In genomic region chr10:9824546-9825164, GRCh38 we compare ENCODE assay signal across 21 cellular contexts.
DNase-seq lines count a peak whose midpoint lies in the region; ATAC-seq, FAIRE-seq and TF ChIP-seq lines count a peak whose summit lies in the region.
"Had no signal": no experiment of that assay in that cellular context is flagged by ENCODE, and none has a peak within 500 bp of the region (broad histone marks: within the 10 kb centered on the region; RNA-seq: fewer than 3 reads in every experiment).

No MANE protein-coding gene starts in this region.

- in situ Hi-C loops in ACHN (cut with HindIII; ENCODE audit: low pct_ligation_motif_present, low pct_unique_long_range_greater_than_20kb, low sequenced_read_pairs): no loop called here
- in situ Hi-C loops in GM13977 (cut with MboI; ENCODE audit: low pct_unique_long_range_greater_than_20kb, low sequenced_read_pairs, unreplicated experiment): no loop called here

- H2AFZ ChIP-seq in keratinocyte (ENCODE audit: control insufficient read depth, low read length) (peak overlapping the region; percentile 72), trophoblast cell (ENCODE audit: insufficient read depth, low read length, poor library complexity) (peak overlapping the region; percentile 78)

- peak overlapping the region; percentile 60 for H2BK120ac ChIP-seq in trophoblast cell (ENCODE audit: insufficient read depth, low read length, poor library complexity)

- H2BK12ac ChIP-seq in trophoblast cell (ENCODE audit: low read length): peak overlapping the region; percentile 91

- no peak overlapping the region for H3K23ac ChIP-seq in trophoblast cell (ENCODE audit: low read length)

- H3K27me3 ChIP-seq in keratinocyte (ENCODE audit: control insufficient read depth, extremely low read depth, insufficient read depth, low read length) (no peaks in the 10 kb centered on the region), trophoblast cell (ENCODE audit: insufficient read depth, low read length) (no peaks in the 10 kb centered on the region)

- H3K27me3 Mint-ChIP-seq in activated CD8-positive, alpha-beta T cell treated with anti-CD3 and anti-CD28 coated beads, Interleukin-2, amount 10 ng/mL, durations not matched to agents 7 days and 5 days (ENCODE audit: low read depth): no peaks in the 10 kb centered on the region
- H3K27me3 Mint-ChIP-seq: activated CD4-positive, alpha-beta memory T cell treated with anti-CD3 and anti-CD28 coated beads, Interleukin-2, amount 10 ng/mL, durations not matched to agents 7 days and 5 days; activated naive CD8-positive, alpha-beta T cell treated with anti-CD3 and anti-CD28 coated beads for 36 hours; natural killer cell treated with Interleukin-12 subunit alpha and Interleukin-12 subunit beta and Interleukin-15 and Interleukin-18, amount 100 ng/mL, for 72 hours had no signal

- no peak overlapping the region for H3K27ac Mint-ChIP-seq in activated CD8-positive, alpha-beta T cell treated with anti-CD3 and anti-CD28 coated beads, Interleukin-2, amount 10 ng/mL, durations not matched to agents 7 days and 5 days
- H3K27ac Mint-ChIP-seq: activated CD4-positive, alpha-beta memory T cell treated with anti-CD3 and anti-CD28 coated beads, Interleukin-2, amount 10 ng/mL, durations not matched to agents 7 days and 5 days; activated naive CD8-positive, alpha-beta T cell treated with anti-CD3 and anti-CD28 coated beads for 36 hours; IgD-negative memory B cell; natural killer cell treated with Interleukin-12 subunit alpha and Interleukin-12 subunit beta and Interleukin-15 and Interleukin-18, amount 100 ng/mL, for 72 hours had no signal

- H3K9me1 ChIP-seq in keratinocyte (ENCODE audit: control insufficient read depth, extremely low read depth, insufficient read depth, low read length): no peaks in the 10 kb centered on the region

- H3K27ac ChIP-seq in keratinocyte (ENCODE audit: control insufficient read depth, insufficient read depth, low read length): no peak overlapping the region
- no peak overlapping the region for H3K27ac ChIP-seq in trophoblast cell (ENCODE audit: low read depth, low read length)
- H3K27ac ChIP-seq: lower lobe of right lung, VCaP had no signal

- H3K4me1 ChIP-seq in keratinocyte (ENCODE audit: control insufficient read depth, extremely low read depth, insufficient read depth, low read length) (no peaks in the 10 kb centered on the region), trophoblast cell (ENCODE audit: control insufficient read depth in 1 of 2, insufficient read depth in 2 of 2, low read length in 2 of 2) (peaks cover 5 to 6% of the 10 kb centered on the region in 2 experiments)
- H3K4me1 ChIP-seq: HAP-1, lower lobe of right lung had no signal

- peak overlapping the region; percentile 44 for H3K14ac ChIP-seq in trophoblast cell (ENCODE audit: low read length)

- H3K4me2 ChIP-seq in keratinocyte (ENCODE audit: control insufficient read depth, extremely low read depth, insufficient read depth, low read depth, low read length) (no peak overlapping the region), trophoblast cell (ENCODE audit: low read length) (no peak overlapping the region)

- no peak for TF ChIP-seq CTCF in keratinocyte (optimal IDR thresholded peaks at IDR 0.05 in 1 of 3, IDR thresholded peaks at IDR 0.05 in 1 of 3, conservative IDR thresholded peaks at IDR 0.05 in 1 of 3; ENCODE audit: extremely low read depth in 1 of 3, insufficient read depth in 2 of 3, low read length in 3 of 3)
- no peak for TF ChIP-seq CTCF in GM13977 (IDR thresholded peaks at IDR 0.05; ENCODE audit: extremely low read depth, insufficient read depth, missing control alignments)

- TF ChIP-seq POLR2A in GM12891 (IDR thresholded peaks at IDR 0.05; ENCODE audit: low read depth, low read length): no peak

- FAIRE-seq in GM12891 (lab: Jason Lieb, UNC) (no peak), keratinocyte (lab: Jason Lieb, UNC) (no peak)

- DNase-seq in GM12891 (ENCODE audit: insufficient read length, low spot score) (no peak), NCI-H526 (lab: John Stamatoyannopoulos, UW) (peak; percentile 47 to 66), keratinocyte (ENCODE audit: low read depth, low spot score) (no peak), trophoblast cell (no peak), ACHN (no peak), SK-N-DZ (ENCODE audit: low spot score) (no peak), GM13977 (ENCODE audit: low spot score) (no peak)
- DNase-seq in activated CD8-positive, alpha-beta T cell treated with anti-CD3 and anti-CD28 coated beads, Interleukin-2, amount 10 ng/mL, durations not matched to agents 7 days and 5 days: no peak
- DNase-seq: activated CD4-positive, alpha-beta memory T cell treated with anti-CD3 and anti-CD28 coated beads, Interleukin-2, amount 10 ng/mL, durations not matched to agents 7 days and 5 days; activated naive CD8-positive, alpha-beta T cell treated with anti-CD3 and anti-CD28 coated beads for 36 hours; caudate nucleus; effector CD8-positive, alpha-beta T cell; lower lobe of right lung; NCI-H1048; NCI-H2081 treated with DMSO at 0.1 percent for 48 hours; NCI-H748 treated with DMSO at 0.1 percent for 48 hours; right cardiac atrium had no signal

- peak overlapping the region; percentile 50 for H4K91ac ChIP-seq in trophoblast cell (ENCODE audit: low read depth, low read length)

- CTCF ChIA-PET in activated CD8-positive, alpha-beta T cell treated with anti-CD3 and anti-CD28 coated beads, Interleukin-2, amount 10 ng/mL, durations not matched to agents 7 days and 5 days (lab: Charles Lee): no interaction called here

- H2BK5ac ChIP-seq in trophoblast cell (ENCODE audit: low read depth, low read length, poor library complexity): no peak overlapping the region

- no peak overlapping the region for H4K12ac ChIP-seq in trophoblast cell (ENCODE audit: low read depth, low read length)

- H2AK5ac ChIP-seq in trophoblast cell (ENCODE audit: low read length): no peak overlapping the region

- no peak overlapping the region for H4K8ac ChIP-seq in trophoblast cell (ENCODE audit: low read depth, low read length)

- no peak overlapping the region for H3K4me3 Mint-ChIP-seq in activated CD8-positive, alpha-beta T cell treated with anti-CD3 and anti-CD28 coated beads, Interleukin-2, amount 10 ng/mL, durations not matched to agents 7 days and 5 days
- H3K4me3 Mint-ChIP-seq: activated CD4-positive, alpha-beta memory T cell treated with anti-CD3 and anti-CD28 coated beads, Interleukin-2, amount 10 ng/mL, durations not matched to agents 7 days and 5 days; activated naive CD8-positive, alpha-beta T cell treated with anti-CD3 and anti-CD28 coated beads for 36 hours; IgD-negative memory B cell; natural killer cell treated with Interleukin-12 subunit alpha and Interleukin-12 subunit beta and Interleukin-15 and Interleukin-18, amount 100 ng/mL, for 72 hours had no signal

- H3K79me1 ChIP-seq in trophoblast cell (ENCODE audit: low read length): peaks cover 1% of the 10 kb centered on the region

- H3K9me3 ChIP-seq in keratinocyte (ENCODE audit: control insufficient read depth, low read depth, low read length) (no peaks in the 10 kb centered on the region), trophoblast cell (ENCODE audit: insufficient read depth, low read depth, low read length) (no peaks in the 10 kb centered on the region)
- H3K9me3 ChIP-seq: HAP-1, lower lobe of right lung had no signal

- H3K79me2 ChIP-seq in keratinocyte (ENCODE audit: control insufficient read depth, insufficient read depth, low read length) (no peaks in the 10 kb centered on the region), trophoblast cell (ENCODE audit: control insufficient read depth, insufficient read depth, low read length, poor library complexity) (no peaks in the 10 kb centered on the region)

- no peaks in the 10 kb centered on the region for H3K4me1 Mint-ChIP-seq in activated CD8-positive, alpha-beta T cell treated with anti-CD3 and anti-CD28 coated beads, Interleukin-2, amount 10 ng/mL, durations not matched to agents 7 days and 5 days (ENCODE audit: low read depth)
- H3K4me1 Mint-ChIP-seq: activated CD4-positive, alpha-beta memory T cell treated with anti-CD3 and anti-CD28 coated beads, Interleukin-2, amount 10 ng/mL, durations not matched to agents 7 days and 5 days; activated naive CD8-positive, alpha-beta T cell treated with anti-CD3 and anti-CD28 coated beads for 36 hours; IgD-negative memory B cell had no signal

- H3K18ac ChIP-seq in trophoblast cell (ENCODE audit: low read length): no peak overlapping the region

- POLR2A ChIA-PET in activated CD8-positive, alpha-beta T cell treated with anti-CD3 and anti-CD28 coated beads, Interleukin-2, amount 10 ng/mL, durations not matched to agents 7 days and 5 days (lab: Charles Lee): no interaction called here

- H3K4me3 ChIP-seq in keratinocyte (ENCODE audit: control insufficient read depth in 2 of 3, extremely low read depth in 1 of 3, insufficient read depth in 2 of 3, low read depth in 1 of 3, low read length in 3 of 3): no peak overlapping the region
- H3K4me3 ChIP-seq in trophoblast cell (ENCODE audit: low read depth, low read length): no peak overlapping the region
- H3K4me3 ChIP-seq: HAP-1, lower lobe of right lung had no signal

- no peak overlapping the region for H3K9ac ChIP-seq in keratinocyte (ENCODE audit: control insufficient read depth, extremely low read depth, insufficient read depth, low read length)
- H3K9ac ChIP-seq in trophoblast cell (ENCODE audit: low read length): no peak overlapping the region

- dilution Hi-C loops in keratinocyte (cut with MboI; ENCODE audit: extremely low pct_ligation_motif_present, low sequenced_read_pairs): no loop called here

- no CpG with 5 or more reads among the region's 6 CpGs for WGBS in trophoblast cell (ENCODE audit: extremely low coverage, insufficient coverage, insufficient read length)

- H4K20me1 ChIP-seq in keratinocyte (ENCODE audit: control insufficient read depth, extremely low read depth, insufficient read depth, low read length): no peaks in the 10 kb centered on the region

- no peaks in the 10 kb centered on the region for H3K36me3 Mint-ChIP-seq in activated CD8-positive, alpha-beta T cell treated with anti-CD3 and anti-CD28 coated beads, Interleukin-2, amount 10 ng/mL, durations not matched to agents 7 days and 5 days (ENCODE audit: low read depth)
- H3K36me3 Mint-ChIP-seq: activated naive CD8-positive, alpha-beta T cell treated with anti-CD3 and anti-CD28 coated beads for 36 hours; IgD-negative memory B cell had no signal

- H3K9me3 Mint-ChIP-seq in activated CD8-positive, alpha-beta T cell treated with anti-CD3 and anti-CD28 coated beads, Interleukin-2, amount 10 ng/mL, durations not matched to agents 7 days and 5 days (ENCODE audit: insufficient read depth): peaks cover 1% of the 10 kb centered on the region
- H3K9me3 Mint-ChIP-seq: activated naive CD8-positive, alpha-beta T cell treated with anti-CD3 and anti-CD28 coated beads for 36 hours had no signal

- no peak overlapping the region for H3K4ac ChIP-seq in trophoblast cell (ENCODE audit: low read depth, low read length)

- no peak for ATAC-seq in activated CD8-positive, alpha-beta T cell treated with anti-CD3 and anti-CD28 coated beads, Interleukin-2, amount 10 ng/mL, durations not matched to agents 7 days and 5 days
- ATAC-seq: natural killer cell treated with Interleukin-12 subunit alpha and Interleukin-12 subunit beta and Interleukin-15 and Interleukin-18, amount 100 ng/mL, for 72 hours; right cardiac atrium had no signal

- H3K36me3 ChIP-seq in keratinocyte (ENCODE audit: control insufficient read depth in 2 of 2, extremely low read depth in 1 of 2, insufficient read depth in 2 of 2, low read length in 2 of 2) (no peaks in the 10 kb centered on the region), trophoblast cell (ENCODE audit: control insufficient read depth in 1 of 2, insufficient read depth in 2 of 2, low read length in 2 of 2) (no peaks in the 10 kb centered on the region)
- H3K36me3 ChIP-seq: HAP-1, lower lobe of right lung had no signal

Comparison
In these comparisons a context has a peak if more than half of its experiments do, and no peak if none do; other contexts are left out.
1. DNase-seq: peak in NCI-H526 (2 of 2); none in GM12891 (single experiment), keratinocyte (single experiment), trophoblast cell (0 of 2), ACHN (single experiment), activated CD8-positive, alpha-beta T cell treated with anti-CD3 and anti-CD28 coated beads, Interleukin-2, amount 10 ng/mL, durations not matched to agents 7 days and 5 days (single experiment), SK-N-DZ (single experiment) and GM13977 (single experiment).